Comparison of ENCODE assay signal across 15 cellular contexts in the genomic region with DNA sequence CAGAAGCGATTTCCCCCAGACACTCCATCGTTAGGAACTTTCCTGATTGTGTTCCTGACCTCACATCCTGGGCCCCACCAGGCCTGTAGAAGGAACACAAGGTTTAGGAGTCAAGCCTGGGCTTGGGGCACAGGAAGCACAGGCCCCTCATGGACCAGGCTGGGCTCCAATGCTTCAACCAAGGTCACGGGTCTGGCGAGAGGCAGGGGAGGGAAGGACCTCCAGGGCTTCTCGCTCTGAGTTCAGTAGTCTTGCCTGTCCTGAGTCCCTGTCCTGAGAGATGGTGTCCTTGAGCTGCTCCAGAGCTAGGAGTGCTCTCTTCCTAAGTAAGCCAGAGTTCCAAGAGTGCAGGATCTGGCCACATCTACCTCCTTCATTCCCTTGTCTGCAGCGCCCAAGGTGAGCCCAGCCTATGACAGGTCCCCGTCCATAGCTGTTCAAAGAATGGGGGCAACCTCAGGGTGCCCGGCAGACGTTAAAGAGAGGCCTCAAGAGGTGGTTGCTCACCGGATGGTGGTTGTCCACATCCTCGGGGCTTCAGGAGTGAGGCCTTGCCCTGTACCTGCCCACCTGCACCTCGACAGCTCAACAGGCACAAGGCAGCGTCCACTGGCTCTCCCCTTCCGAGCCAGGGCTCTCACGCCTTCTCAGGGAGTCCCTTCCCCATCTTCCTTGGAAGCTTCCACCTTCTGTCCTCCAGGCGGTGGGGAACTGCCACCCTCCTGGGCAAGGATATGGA. TPM values are rescaled to one million over a fixed set of nuclear protein-coding genes. Genes with fewer than 3 reads are reported as not detected.
A peak's percentile ranks its signal among the peaks of the same experiment; 100 is the strongest.
DNase-seq lines count a peak whose midpoint lies in the region; ATAC-seq, FAIRE-seq and TF ChIP-seq lines count a peak whose summit lies in the region.
"Had no signal": no experiment of that assay in that cellular context is flagged by ENCODE, and none has a peak within 500 bp of the region (broad histone marks: within the 10 kb centered on the region; RNA-seq: fewer than 3 reads in every experiment).

No MANE protein-coding gene starts in this region.

- TF ChIP-seq POLR2A in GM12878 (IDR thresholded peaks at IDR 0.05; ENCODE audit: low read depth, low read length), result no peak
- no peak for TF ChIP-seq POLR2A in sigmoid colon (IDR thresholded peaks at IDR 0.05)

- TF ChIP-seq RAD21 in GM12878 (IDR thresholded peaks at IDR 0.05; ENCODE audit: insufficient read depth, low read depth, low read length), result no peak

- no peak for TF ChIP-seq CTCF in GM12878 (IDR thresholded peaks at IDR 0.05 in 2 of 3, conservative IDR thresholded peaks at IDR 0.05 in 1 of 3; ENCODE audit: control insufficient read depth in 2 of 3, extremely low read depth in 1 of 3, insufficient read depth in 1 of 3, low read depth in 3 of 3, low read length in 3 of 3)
- TF ChIP-seq CTCF in sigmoid colon (IDR thresholded peaks at IDR 0.05), result no peak

- peaks cover 8% of the 10 kb centered on the region for H3K36me3 ChIP-seq in CD4-positive, alpha-beta memory T cell (ENCODE audit: insufficient read depth, low read length)
- peaks cover 1 to 4% of the 10 kb centered on the region in 2 experiments; a peak in 3 of 4 replicates for H3K36me3 ChIP-seq in GM12878 (ENCODE audit: control insufficient read depth in 2 of 2, insufficient read depth in 2 of 2, low read length in 1 of 2)
- peaks cover 0 to 9% (median 4%) of the 10 kb centered on the region in 4 donors for H3K36me3 ChIP-seq in sigmoid colon

- H3K27me3 Mint-ChIP-seq in CD4-positive, alpha-beta memory T cell, result no peaks in the 10 kb centered on the region
- H3K27me3 Mint-ChIP-seq in T-helper 2 cell treated with Interferon-gamma antibody and Interleukin-4, amounts not matched to agents 5 μg/mL and 100 μg/mL, for 36 hours (ENCODE audit: low read depth), result no peaks in the 10 kb centered on the region
- H3K27me3 Mint-ChIP-seq: activated naive CD8-positive, alpha-beta T cell treated with anti-CD3 and anti-CD28 coated beads for 36 hours had no signal

- peaks cover 5 to 10% of the 10 kb centered on the region in 2 donors for H3K36me3 Mint-ChIP-seq in CD4-positive, alpha-beta memory T cell
- peaks cover 5% of the 10 kb centered on the region for H3K36me3 Mint-ChIP-seq in T-helper 2 cell treated with Interferon-gamma antibody and Interleukin-4, amounts not matched to agents 5 μg/mL and 100 μg/mL, for 36 hours (ENCODE audit: low read depth)

- no peak overlapping the region for H3K27ac ChIP-seq in CD4-positive, alpha-beta memory T cell (ENCODE audit: low read depth, low read length)
- H3K27ac ChIP-seq in GM12878 (ENCODE audit: control insufficient read depth, insufficient read depth) (no peak overlapping the region), sigmoid colon (no peak overlapping the region)
- H3K27ac ChIP-seq: thyroid gland had no signal

- H3K79me2 ChIP-seq in GM12878 (ENCODE audit: control insufficient read depth, insufficient read depth, low read length), result no peaks in the 10 kb centered on the region

- no peaks in the 10 kb centered on the region for H3K27me3 ChIP-seq in CD4-positive, alpha-beta memory T cell (ENCODE audit: insufficient read depth, low read length)
- H3K27me3 ChIP-seq in GM12878 (replicated peaks in 1 of 2; ENCODE audit: control insufficient read depth in 2 of 2, insufficient read depth in 2 of 2, low read length in 1 of 2), result no peaks in the 10 kb centered on the region
- no peaks in the 10 kb centered on the region for H3K27me3 ChIP-seq in sigmoid colon
- H3K27me3 ChIP-seq: thyroid gland had no signal

- TF ChIP-seq EP300 in GM12878 (IDR thresholded peaks at IDR 0.05; ENCODE audit: borderline replicate concordance in 1 of 2, control insufficient read depth in 1 of 2, low read depth in 2 of 2, low read length in 2 of 2), result no peak
- no peak for TF ChIP-seq EP300 in sigmoid colon (IDR thresholded peaks at IDR 0.05)

- POLR2A ChIA-PET in CD4-positive, alpha-beta memory T cell (lab: Charles Lee; ENCODE audit: partially characterized antibody), result interaction anchor here (4.1 kb wide), 1 partner anchor 14 kb away, joined by 19 read pairs; a partner anchor contains a TSS
- POLR2A ChIA-PET in GM12878 (lab: Charles Lee), result no interaction called here

- H3K9me3 ChIP-seq in CD4-positive, alpha-beta memory T cell (ENCODE audit: control insufficient read depth in 1 of 2, low read length in 2 of 2), result no peaks in the 10 kb centered on the region
- H3K9me3 ChIP-seq in GM12878 (replicated peaks; ENCODE audit: control insufficient read depth, insufficient read depth, low read length) (no peaks in the 10 kb centered on the region), sigmoid colon (no peaks in the 10 kb centered on the region)
- H3K9me3 ChIP-seq: thyroid gland had no signal

- no peak overlapping the region for H3K4me3 ChIP-seq in CD4-positive, alpha-beta memory T cell (ENCODE audit: low read length in 2 of 2)
- H3K4me3 ChIP-seq in GM12878, result no peak overlapping the region
- no peak overlapping the region for H3K4me3 ChIP-seq in sigmoid colon
- H3K4me3 ChIP-seq: thyroid gland had no signal

- peaks cover 24 to 40% (median 30%) of the 10 kb centered on the region in 4 donors for H3K4me1 Mint-ChIP-seq in CD4-positive, alpha-beta memory T cell
- H3K4me1 Mint-ChIP-seq in T-helper 2 cell treated with Interferon-gamma antibody and Interleukin-4, amounts not matched to agents 5 μg/mL and 100 μg/mL, for 36 hours (ENCODE audit: low read depth), result peaks cover 32% of the 10 kb centered on the region

- CTCF ChIA-PET in CD4-positive, alpha-beta memory T cell (lab: Charles Lee; ENCODE audit: partially characterized antibody), result no interaction called here
- CTCF ChIA-PET in GM12878 (lab: Yijun Ruan, JAX), result interaction anchor here (0.6 to 1.8 kb wide), 2 partner anchors 9 to 147 kb away, joined by 3 to 5 read pairs; no protein-coding TSS in a partner anchor

- H3K9me3 Mint-ChIP-seq in CD4-positive, alpha-beta memory T cell, result no peaks in the 10 kb centered on the region
- no peaks in the 10 kb centered on the region for H3K9me3 Mint-ChIP-seq in T-helper 2 cell treated with Interferon-gamma antibody and Interleukin-4, amounts not matched to agents 5 μg/mL and 100 μg/mL, for 36 hours
- H3K9me3 Mint-ChIP-seq: activated naive CD8-positive, alpha-beta T cell treated with anti-CD3 and anti-CD28 coated beads for 36 hours had no signal

- intact Hi-C loops in CD4-positive, alpha-beta memory T cell (cut with micrococcal nuclease), result no loop called here
- intact Hi-C loops in GM12878 (cut with micrococcal nuclease; ENCODE audit: unreplicated experiment), result no loop called here
- intact Hi-C loops in sigmoid colon (cut with DNase I), result no loop called here

- FAIRE-seq in GM12878 (lab: Jason Lieb, UNC), result no peak
- FAIRE-seq: bronchial epithelial cell had no signal

- no TSS peak for BruUV-seq in GM12878 (replicated peaks; lab: Mats Ljungman, UMichigan)

- no peak overlapping the region for H3K4me2 ChIP-seq in GM12878 (ENCODE audit: control insufficient read depth, insufficient read depth)

- no peak overlapping the region for H3K4me3 Mint-ChIP-seq in CD4-positive, alpha-beta memory T cell
- H3K4me3 Mint-ChIP-seq in T-helper 2 cell treated with Interferon-gamma antibody and Interleukin-4, amounts not matched to agents 5 μg/mL and 100 μg/mL, for 36 hours, result no peak overlapping the region
- H3K4me3 Mint-ChIP-seq: activated naive CD8-positive, alpha-beta T cell treated with anti-CD3 and anti-CD28 coated beads for 36 hours had no signal

- WGBS in GM12878 (ENCODE audit: insufficient coverage, insufficient replicate concordance, low lambda C conversion rate, missing lambda C conversion rate), result 86% methylated on average over 16 of the region's 16 CpGs
- WGBS in sigmoid colon, 2 donors, result 91 to 94% methylated on average over 16 of the region's 16 CpGs

- H3K4me1 ChIP-seq in CD4-positive, alpha-beta memory T cell (ENCODE audit: insufficient read depth, low read length), result peaks cover 31% of the 10 kb centered on the region
- H3K4me1 ChIP-seq in GM12878 (ENCODE audit: control insufficient read depth, insufficient read depth, low read length) (peaks cover 11% of the 10 kb centered on the region), sigmoid colon (peaks cover 0 to 7% (median 3%) of the 10 kb centered on the region in 4 donors)
- H3K4me1 ChIP-seq: thyroid gland had no signal

- H2AFZ ChIP-seq in GM12878 (ENCODE audit: control insufficient read depth, low read depth, low read length), result no peak overlapping the region

- in situ Hi-C loops in GM12878 (cut with MboI), result no loop called here

- H3K27ac Mint-ChIP-seq in CD4-positive, alpha-beta memory T cell, result peak overlapping the region in 4 of 7 donors; percentile 19 to 60 (median 30)
- no peak overlapping the region for H3K27ac Mint-ChIP-seq in T-helper 2 cell treated with Interferon-gamma antibody and Interleukin-4, amounts not matched to agents 5 μg/mL and 100 μg/mL, for 36 hours
- H3K27ac Mint-ChIP-seq: activated naive CD8-positive, alpha-beta T cell treated with anti-CD3 and anti-CD28 coated beads for 36 hours had no signal

- no peaks in the 10 kb centered on the region for H4K20me1 ChIP-seq in GM12878 (ENCODE audit: control insufficient read depth, insufficient read depth)

- ATAC-seq in GM12878 (peak; percentile 35), GM21390 (IDR thresholded peaks at IDR 0.05; ENCODE audit: unreplicated experiment) (no peak), GM21737 (IDR thresholded peaks at IDR 0.05; ENCODE audit: unreplicated experiment) (no peak)

- no peak overlapping the region for H3K9ac ChIP-seq in GM12878 (ENCODE audit: control insufficient read depth, insufficient read depth, low read length)

- DNase-seq in activated CD4-positive, alpha-beta T cell treated with anti-CD3 and anti-CD28 coated beads for 48 hours, result peak; percentile 2
- DNase-seq in activated CD4-positive, alpha-beta T cell treated with anti-CD3 and anti-CD28 coated beads for 1 hour, result no peak
- DNase-seq in CD4-positive, alpha-beta memory T cell, result no peak
- DNase-seq in GM12878 (ENCODE audit: low read depth, low spot score) (no peak), sigmoid colon (peak; percentile 50)
- no peak for DNase-seq in T-helper 2 cell treated with Interferon-gamma antibody and Interleukin-4, amounts not matched to agents 5 μg/mL and 100 μg/mL, for 36 hours (ENCODE audit: low spot score)
- DNase-seq: activated naive CD8-positive, alpha-beta T cell treated with anti-CD3 and anti-CD28 coated beads for 36 hours; DND-41; NCI-H1930; NCI-H510A; nucleus accumbens; thyroid gland had no signal

- RAD21 ChIA-PET in GM12878 (lab: Charles Lee; ENCODE audit: unreplicated experiment), result interaction anchor here (1.3 to 2.1 kb wide), 3 partner anchors 11 to 110 kb away, joined by 3 to 11 read pairs (median 4); a partner anchor contains a TSS

- SMC1A ChIA-PET in GM12878 (lab: Charles Lee; ENCODE audit: uncharacterized antibody, unreplicated experiment), result interaction anchor here (1.1 to 1.3 kb wide), 2 partner anchors 9 to 14 kb away, joined by 3 to 4 read pairs; no protein-coding TSS in a partner anchor

RNA-seq across cellular contexts. Expression of a gene that starts 1.6 kb away (rescaled TPM):
- not detected for total RNA-seq in CD4-positive, alpha-beta memory T cell
- not detected for polyA plus RNA-seq in CD4-positive, alpha-beta memory T cell
- not detected in 2 replicates for total RNA-seq in GM12878 (2013; cell fraction: nucleolus; rRNA removed)
- total RNA-seq in GM12878 (2014; rRNA removed) (0.06 and 0.11 TPM in 2 replicates), GM12878 (2014; rRNA removed; fragmentation: Illumina TruSeq; extraction: Trizol) (0.04 TPM in 1 of 2 replicates, not detected in the other), GM12878 (2021) (not detected in 2 replicates), sigmoid colon (under 1 TPM in 2 of 4 donors, not detected in 2; 0.14 to 0.16 TPM)
- 0.24 TPM for polyA plus RNA-seq in GM12878 (2011; ENCODE audit: low read depth)
- polyA plus RNA-seq in GM12878 (2011; rRNA removed) (0.03 and 0.07 TPM in 2 replicates), GM12878 (2014; fragmentation: Illumina TruSeq; extraction: Trizol) (0.04 TPM in 1 of 2 replicates, not detected in the other), GM12878 (2014; fragmentation: Nextera tagmentation; extraction: Ambion mirVana) (under 1 TPM in 1 of 2 experiments, not detected in 1; 0.02 TPM), GM12878 (2014; rRNA removed) (0.05 TPM in 1 of 2 replicates, not detected in the other), GM12878 (2016; fragmentation: Nextera tagmentation; extraction: Ambion mirVana) (under 1 TPM; 0.13 to 0.20 TPM), sigmoid colon (under 1 TPM in 2 of 3 donors, not detected in 1; 0.03 to 0.60 TPM)
- polyA plus RNA-seq in GM12878 (2011; cell fraction: cytosol; rRNA removed), result 0.03 TPM in 1 of 2 replicates, not detected in the other
- 0.07 and 0.10 TPM in 2 replicates for polyA plus RNA-seq in GM12878 (2011; cell fraction: nucleus; rRNA removed)
- 0.21 and 0.34 TPM in 2 replicates for polyA plus RNA-seq in GM12878 (2012)
- not detected in 2 replicates for polyA minus RNA-seq in GM12878 (2011; rRNA and poly(A)+ RNA removed)
- not detected in 2 replicates for polyA minus RNA-seq in GM12878 (2011; cell fraction: cytosol; rRNA and poly(A)+ RNA removed)
- polyA minus RNA-seq in GM12878 (2011; cell fraction: nucleus; rRNA and poly(A)+ RNA removed), result 0.12 TPM in 1 of 2 replicates, not detected in the other
- total RNA-seq: activated naive CD8-positive, alpha-beta T cell treated with anti-CD3 and anti-CD28 coated beads for 36 hours; bronchial epithelial cell had no signal

RNA-seq across cellular contexts. Expression of a gene that starts 10.6 kb away (rescaled TPM):
- total RNA-seq in CD4-positive, alpha-beta memory T cell, result 10 to 100 TPM; 34.8 to 37.3 TPM
- 1 to 10 TPM in 1 of 2 donors, under 1 TPM in 1; 0.76 to 3.4 TPM for polyA plus RNA-seq in CD4-positive, alpha-beta memory T cell
- total RNA-seq in GM12878 (2013; cell fraction: nucleolus; rRNA removed), result 99.1 and 102 TPM in 2 replicates
- total RNA-seq in GM12878 (2014; rRNA removed) (110 and 139 TPM in 2 replicates), GM12878 (2014; rRNA removed; fragmentation: Illumina TruSeq; extraction: Trizol) (177 and 192 TPM in 2 replicates), GM12878 (2021) (225 and 233 TPM in 2 replicates), sigmoid colon (100 to 1,000 TPM in 3 of 4 donors, 10 to 100 TPM in 1; 93.9 to 144 (median 119) TPM)
- polyA plus RNA-seq in GM12878 (2011; ENCODE audit: low read depth), result 150 TPM
- polyA plus RNA-seq in GM12878 (2011; rRNA removed) (92.8 and 169 TPM in 2 replicates), GM12878 (2014; fragmentation: Illumina TruSeq; extraction: Trizol) (301 and 321 TPM in 2 replicates), GM12878 (2014; fragmentation: Nextera tagmentation; extraction: Ambion mirVana) (10 to 100 TPM in 1 of 2 experiments, 1 to 10 TPM in 1; 6.0 to 14.0 TPM), GM12878 (2014; rRNA removed) (215 and 256 TPM in 2 replicates), GM12878 (2016; fragmentation: Nextera tagmentation; extraction: Ambion mirVana) (10 to 100 TPM in 1 of 2 experiments, 1 to 10 TPM in 1; 8.0 to 11.8 TPM), sigmoid colon (100 to 1,000 TPM; 127 to 312 (median 293) TPM)
- polyA plus RNA-seq in GM12878 (2011; cell fraction: cytosol; rRNA removed), result 156 and 185 TPM in 2 replicates
- polyA plus RNA-seq in GM12878 (2011; cell fraction: nucleus; rRNA removed), result 103 and 127 TPM in 2 replicates
- 163 and 223 TPM in 2 replicates for polyA plus RNA-seq in GM12878 (2012)
- polyA minus RNA-seq in GM12878 (2011; rRNA and poly(A)+ RNA removed), result 135 TPM in 2 replicates
- polyA minus RNA-seq in GM12878 (2011; cell fraction: cytosol; rRNA and poly(A)+ RNA removed), result 45.5 and 58.7 TPM in 2 replicates
- 34.0 and 64.2 TPM in 2 replicates for polyA minus RNA-seq in GM12878 (2011; cell fraction: nucleus; rRNA and poly(A)+ RNA removed)

RNA-seq across cellular contexts. Expression of a gene that starts 14.5 kb away (rescaled TPM):
- 10 to 100 TPM; 77.2 to 84.5 TPM for total RNA-seq in CD4-positive, alpha-beta memory T cell
- polyA plus RNA-seq in CD4-positive, alpha-beta memory T cell, result 100 to 1,000 TPM in 1 of 2 donors, 10 to 100 TPM in 1; 76.9 to 102 TPM
- 45.3 and 50.2 TPM in 2 replicates for total RNA-seq in GM12878 (2013; cell fraction: nucleolus; rRNA removed)
- 49.0 and 61.6 TPM in 2 replicates for total RNA-seq in GM12878 (2014; rRNA removed)
- total RNA-seq in GM12878 (2014; rRNA removed; fragmentation: Illumina TruSeq; extraction: Trizol), result 96.3 and 96.9 TPM in 2 replicates
- 96.4 and 107 TPM in 2 replicates for total RNA-seq in GM12878 (2021)
- 5.8 TPM for polyA plus RNA-seq in GM12878 (2011; ENCODE audit: low read depth)
- 137 and 138 TPM in 2 replicates for polyA plus RNA-seq in GM12878 (2011; rRNA removed)
- polyA plus RNA-seq in GM12878 (2011; cell fraction: cytosol; rRNA removed), result 34.9 and 35.0 TPM in 2 replicates
- polyA plus RNA-seq in GM12878 (2011; cell fraction: nucleus; rRNA removed), result 24.3 and 27.8 TPM in 2 replicates
- polyA plus RNA-seq in GM12878 (2012), result 86.3 and 113 TPM in 2 replicates
- polyA plus RNA-seq in GM12878 (2014; fragmentation: Illumina TruSeq; extraction: Trizol), result 35.2 and 53.1 TPM in 2 replicates
- polyA plus RNA-seq in GM12878 (2014; fragmentation: Nextera tagmentation; extraction: Ambion mirVana), result 100 to 1,000 TPM; 169 to 219 TPM
- polyA plus RNA-seq in GM12878 (2014; rRNA removed), result 79.8 and 89.2 TPM in 2 replicates
- 100 to 1,000 TPM; 391 to 407 TPM for polyA plus RNA-seq in GM12878 (2016; fragmentation: Nextera tagmentation; extraction: Ambion mirVana)
- polyA minus RNA-seq in GM12878 (2011; rRNA and poly(A)+ RNA removed), result 12.8 and 20.0 TPM in 2 replicates
- 15.2 and 16.2 TPM in 2 replicates for polyA minus RNA-seq in GM12878 (2011; cell fraction: cytosol; rRNA and poly(A)+ RNA removed)
- 38.1 and 48.9 TPM in 2 replicates for polyA minus RNA-seq in GM12878 (2011; cell fraction: nucleus; rRNA and poly(A)+ RNA removed)
- 10 to 100 TPM; 28.5 to 57.4 (median 40.1) TPM for total RNA-seq in sigmoid colon
- polyA plus RNA-seq in sigmoid colon, result 100 to 1,000 TPM in 2 of 3 donors, 10 to 100 TPM in 1; 62.2 to 110 (median 103) TPM

RNA-seq across cellular contexts. Expression of a gene that starts 24.9 kb away (rescaled TPM):
- 10 to 100 TPM; 47.0 to 53.5 TPM for total RNA-seq in CD4-positive, alpha-beta memory T cell
- polyA plus RNA-seq in CD4-positive, alpha-beta memory T cell, result 10 to 100 TPM; 35.7 to 54.7 TPM
- total RNA-seq in GM12878 (2013; cell fraction: nucleolus; rRNA removed), result 36.3 and 39.0 TPM in 2 replicates
- total RNA-seq in GM12878 (2014; rRNA removed) (123 and 138 TPM in 2 replicates), GM12878 (2014; rRNA removed; fragmentation: Illumina TruSeq; extraction: Trizol) (119 and 125 TPM in 2 replicates), GM12878 (2021) (86.1 and 96.0 TPM in 2 replicates), sigmoid colon (10 to 100 TPM; 27.4 to 43.9 (median 40.2) TPM)
- polyA plus RNA-seq in GM12878 (2011; ENCODE audit: low read depth), result 39.7 TPM
- polyA plus RNA-seq in GM12878 (2011; rRNA removed) (114 and 159 TPM in 2 replicates), GM12878 (2014; fragmentation: Illumina TruSeq; extraction: Trizol) (98.8 and 123 TPM in 2 replicates), GM12878 (2014; fragmentation: Nextera tagmentation; extraction: Ambion mirVana) (100 to 1,000 TPM; 130 to 151 TPM), GM12878 (2014; rRNA removed) (72.5 and 73.9 TPM in 2 replicates), GM12878 (2016; fragmentation: Nextera tagmentation; extraction: Ambion mirVana) (100 to 1,000 TPM; 141 to 146 TPM), sigmoid colon (100 to 1,000 TPM in 2 of 3 donors, 10 to 100 TPM in 1; 61.7 to 189 (median 108) TPM)
- polyA plus RNA-seq in GM12878 (2011; cell fraction: cytosol; rRNA removed), result 40.6 and 42.3 TPM in 2 replicates
- polyA plus RNA-seq in GM12878 (2011; cell fraction: nucleus; rRNA removed), result 45.3 and 58.8 TPM in 2 replicates
- 61.1 and 67.2 TPM in 2 replicates for polyA plus RNA-seq in GM12878 (2012)
- polyA minus RNA-seq in GM12878 (2011; rRNA and poly(A)+ RNA removed), result 88.3 and 110 TPM in 2 replicates
- 68.4 and 76.6 TPM in 2 replicates for polyA minus RNA-seq in GM12878 (2011; cell fraction: cytosol; rRNA and poly(A)+ RNA removed)
- polyA minus RNA-seq in GM12878 (2011; cell fraction: nucleus; rRNA and poly(A)+ RNA removed), result 32.2 and 42.4 TPM in 2 replicates

RNA-seq across cellular contexts. Expression of a gene that starts 36.6 kb away (rescaled TPM):
- 10 to 100 TPM; 77.6 to 93.3 TPM for total RNA-seq in CD4-positive, alpha-beta memory T cell
- 10 to 100 TPM; 72.6 to 88.0 TPM for polyA plus RNA-seq in CD4-positive, alpha-beta memory T cell
- total RNA-seq in GM12878 (2013; cell fraction: nucleolus; rRNA removed), result 125 and 129 TPM in 2 replicates
- total RNA-seq in GM12878 (2014; rRNA removed) (68.7 and 74.9 TPM in 2 replicates), GM12878 (2014; rRNA removed; fragmentation: Illumina TruSeq; extraction: Trizol) (46.3 and 54.3 TPM in 2 replicates), GM12878 (2021) (68.9 and 82.1 TPM in 2 replicates), sigmoid colon (10 to 100 TPM; 36.3 to 53.2 (median 43.7) TPM)
- polyA plus RNA-seq in GM12878 (2011; ENCODE audit: low read depth), result 51.2 TPM
- polyA plus RNA-seq in GM12878 (2011; rRNA removed) (76.5 and 86.8 TPM in 2 replicates), GM12878 (2014; fragmentation: Illumina TruSeq; extraction: Trizol) (83.4 and 89.7 TPM in 2 replicates), GM12878 (2014; fragmentation: Nextera tagmentation; extraction: Ambion mirVana) (10 to 100 TPM in 1 of 2 experiments, 1 to 10 TPM in 1; 8.9 to 16.7 TPM), GM12878 (2014; rRNA removed) (79.8 and 83.6 TPM in 2 replicates), GM12878 (2016; fragmentation: Nextera tagmentation; extraction: Ambion mirVana) (100 to 1,000 TPM; 107 to 109 TPM), sigmoid colon (10 to 100 TPM; 22.7 to 43.6 (median 27.6) TPM)
- 82.9 and 107 TPM in 2 replicates for polyA plus RNA-seq in GM12878 (2011; cell fraction: cytosol; rRNA removed)
- 243 and 253 TPM in 2 replicates for polyA plus RNA-seq in GM12878 (2011; cell fraction: nucleus; rRNA removed)
- polyA plus RNA-seq in GM12878 (2012), result 61.0 and 61.7 TPM in 2 replicates
- 75.0 and 95.0 TPM in 2 replicates for polyA minus RNA-seq in GM12878 (2011; rRNA and poly(A)+ RNA removed)
- 24.3 and 31.0 TPM in 2 replicates for polyA minus RNA-seq in GM12878 (2011; cell fraction: cytosol; rRNA and poly(A)+ RNA removed)
- 48.0 and 73.1 TPM in 2 replicates for polyA minus RNA-seq in GM12878 (2011; cell fraction: nucleus; rRNA and poly(A)+ RNA removed)

Comparison
In these comparisons a context has a peak if more than half of its experiments do, and no peak if none do; other contexts are left out.
1. DNase-seq: peak in activated CD4-positive, alpha-beta T cell treated with anti-CD3 and anti-CD28 coated beads for 48 hours (single experiment) and sigmoid colon (single experiment); none in activated CD4-positive, alpha-beta T cell treated with anti-CD3 and anti-CD28 coated beads for 1 hour (single experiment), CD4-positive, alpha-beta memory T cell (0 of 5), GM12878 (single experiment) and T-helper 2 cell treated with Interferon-gamma antibody and Interleukin-4, amounts not matched to agents 5 μg/mL and 100 μg/mL, for 36 hours (single experiment).